24 cellular contexts compared by ENCODE assay signal in genomic region chr1:212542761-212543187, GRCh38.
A peak's percentile ranks its signal among the peaks of the same experiment; 100 is the strongest.
DNase-seq lines count a peak whose midpoint lies in the region; ATAC-seq and TF ChIP-seq lines count a peak whose summit lies in the region.
"Had no signal": no experiment of that assay in that cellular context is flagged by ENCODE, and none has a peak within 500 bp of the region (broad histone marks: within the 10 kb centered on the region; RNA-seq: fewer than 3 reads in every experiment).

No MANE protein-coding gene starts in this region.

- H3K36me3 Mint-ChIP-seq in stimulated activated naive B cell treated with anti-CD40 and anti-IgM and Interleukin-4, amounts not matched to agents 10 μg/mL and 1 μg/mL and 100 μg/mL, for 72 hours: no peaks in the 10 kb centered on the region
- H3K36me3 Mint-ChIP-seq: immature natural killer cell had no signal

- H3K36me3 ChIP-seq in right atrium auricular region: no peaks in the 10 kb centered on the region
- H3K36me3 ChIP-seq: ovary, uterus had no signal

- H3K27ac Mint-ChIP-seq in stimulated activated naive B cell treated with anti-CD40 and anti-IgM and Interleukin-4, amounts not matched to agents 10 μg/mL and 1 μg/mL and 100 μg/mL, for 72 hours: peak overlapping the region; percentile 15
- H3K27ac Mint-ChIP-seq: endodermal cell; immature natural killer cell; naive thymus-derived CD8-positive, alpha-beta T cell; T-helper 2 cell treated with Interferon-gamma antibody and Interleukin-4, amounts not matched to agents 5 μg/mL and 100 μg/mL, for 36 hours had no signal

- H3K4me1 ChIP-seq in right atrium auricular region: no peaks in the 10 kb centered on the region
- H3K4me1 ChIP-seq: uterus had no signal

- intact Hi-C loops in Right ventricle myocardium inferior (cut with DNase I) (no loop called here), left cardiac atrium (cut with DNase I) (no loop called here)

- ATAC-seq in Right ventricle myocardium inferior: peak; percentile 54
- ATAC-seq in left cardiac atrium: peak; percentile 53 to 71
- peak; percentile 96 to 97 for ATAC-seq in stimulated activated naive B cell treated with anti-CD40 and anti-IgM and Interleukin-4, amounts not matched to agents 10 μg/mL and 1 μg/mL and 100 μg/mL, for 72 hours (replicated peaks)
- no peak for ATAC-seq in HG03521 (IDR thresholded peaks at IDR 0.05; ENCODE audit: unreplicated experiment)
- ATAC-seq: naive thymus-derived CD8-positive, alpha-beta T cell had no signal

- peaks cover 7 to 13% of the 10 kb centered on the region in 2 donors for H3K4me1 Mint-ChIP-seq in stimulated activated naive B cell treated with anti-CD40 and anti-IgM and Interleukin-4, amounts not matched to agents 10 μg/mL and 1 μg/mL and 100 μg/mL, for 72 hours
- H3K4me1 Mint-ChIP-seq: immature natural killer cell had no signal

- H3K9me3 Mint-ChIP-seq in stimulated activated naive B cell treated with anti-CD40 and anti-IgM and Interleukin-4, amounts not matched to agents 10 μg/mL and 1 μg/mL and 100 μg/mL, for 72 hours: no peaks in the 10 kb centered on the region
- H3K9me3 Mint-ChIP-seq: T-helper 2 cell treated with Interferon-gamma antibody and Interleukin-4, amounts not matched to agents 5 μg/mL and 100 μg/mL, for 36 hours had no signal

- peaks cover 0 to 6% of the 10 kb centered on the region in 2 donors for H3K9me3 ChIP-seq in right atrium auricular region
- H3K9me3 ChIP-seq: ovary, uterus had no signal

- DNase-seq in Right ventricle myocardium inferior (ENCODE audit: missing footprints) (no peak), right atrium auricular region (ENCODE audit: low spot score) (no peak), SIG-M5 (lab: John Stamatoyannopoulos, UW) (peak; percentile 83), left cardiac atrium (no peak), NCI-H2081 (lab: John Stamatoyannopoulos, UW) (no peak)
- peak; percentile 34 for DNase-seq in stimulated activated naive B cell treated with anti-CD40 and anti-IgM and Interleukin-4, amounts not matched to agents 10 μg/mL and 1 μg/mL and 100 μg/mL, for 72 hours
- no peak for DNase-seq in stimulated activated CD4-positive, alpha-beta T cell treated with anti-CD3 and anti-CD28 coated beads, Interleukin-2, amount 100 ng/mL, for 24 hours
- DNase-seq: 8988T; activated naive CD4-positive, alpha-beta T cell treated with anti-CD3 and anti-CD28 coated beads, Interleukin-2, amount 50 U/mL, for 16 hours; activated T-cell treated with anti-CD3 and anti-CD28 coated beads, Interleukin-2, amount 50 U/mL, for 48 hours; C1 segment of cervical spinal cord; endodermal cell; immature natural killer cell; mammary epithelial cell; naive thymus-derived CD8-positive, alpha-beta T cell; NCI-H1048; NCI-H2029; NCI-H510A treated with DMSO at 0.1 percent for 48 hours; ovary; SHP77; stimulated activated CD4-positive, alpha-beta T cell treated with anti-CD3 and anti-CD28 coated beads, Interleukin-4, amount 100 ng/mL, for 1 hour; uterus had no signal

- TF ChIP-seq CTCF in right atrium auricular region (IDR thresholded peaks at IDR 0.05): no peak

- no peaks in the 10 kb centered on the region for H3K27me3 ChIP-seq in right atrium auricular region
- H3K27me3 ChIP-seq: ovary, uterus had no signal

- peak overlapping the region in 1 of 2 donors; percentile 6 for H3K4me3 Mint-ChIP-seq in stimulated activated naive B cell treated with anti-CD40 and anti-IgM and Interleukin-4, amounts not matched to agents 10 μg/mL and 1 μg/mL and 100 μg/mL, for 72 hours
- H3K4me3 Mint-ChIP-seq: endodermal cell; immature natural killer cell; naive thymus-derived CD8-positive, alpha-beta T cell; T-helper 2 cell treated with Interferon-gamma antibody and Interleukin-4, amounts not matched to agents 5 μg/mL and 100 μg/mL, for 36 hours had no signal

- H3K27me3 Mint-ChIP-seq in stimulated activated naive B cell treated with anti-CD40 and anti-IgM and Interleukin-4, amounts not matched to agents 10 μg/mL and 1 μg/mL and 100 μg/mL, for 72 hours: peaks cover 6 to 7% of the 10 kb centered on the region in 2 donors

- H3K27ac ChIP-seq in right atrium auricular region: no peak overlapping the region
- H3K27ac ChIP-seq: ovary, uterus had no signal

- no peak overlapping the region for H3K4me3 ChIP-seq in right atrium auricular region
- H3K4me3 ChIP-seq: ovary, uterus had no signal

Comparison
In these comparisons a context has a peak if more than half of its experiments do, and no peak if none do; other contexts are left out.
1. DNase-seq: peak in SIG-M5 (single experiment) and stimulated activated naive B cell treated with anti-CD40 and anti-IgM and Interleukin-4, amounts not matched to agents 10 μg/mL and 1 μg/mL and 100 μg/mL, for 72 hours (single experiment); none in Right ventricle myocardium inferior (single experiment), right atrium auricular region (single experiment), left cardiac atrium (single experiment), stimulated activated CD4-positive, alpha-beta T cell treated with anti-CD3 and anti-CD28 coated beads, Interleukin-2, amount 100 ng/mL, for 24 hours (0 of 2) and NCI-H2081 (0 of 2).